ENCODE assay signal across 20 cellular contexts in genomic region chr9:6714176-6714575, GRCh38.
"Had no signal": no experiment of that assay in that cellular context is flagged by ENCODE, and none has a peak within 500 bp of the region (broad histone marks: within the 10 kb centered on the region; RNA-seq: fewer than 3 reads in every experiment).

No MANE protein-coding gene starts in this region.

- H3K4me2 ChIP-seq: hepatocyte had no signal

- H3K36me3 ChIP-seq: left ventricle myocardium inferior, neutrophil, ovary, right atrium auricular region had no signal

- H2AFZ ChIP-seq: hepatocyte had no signal

- H3K79me2 ChIP-seq: hepatocyte had no signal

- ATAC-seq: activated naive CD4-positive, alpha-beta T cell treated with anti-CD3 and anti-CD28 coated beads, Interleukin-2, amount 50 U/mL, for 72 hours; foreskin keratinocyte; psoas muscle; stimulated activated naive CD8-positive, alpha-beta T cell treated with anti-CD3 and anti-CD28 coated beads, Interleukin-15, Interleukin-2, amounts not matched to agents 100 U/mL and 50 U/mL, for 24 hours; WTC11 had no signal

- DNase-seq: activated CD4-positive, alpha-beta T cell treated with anti-CD3 and anti-CD28 coated beads, Interleukin-2, amount 50 U/mL, for 48 hours; aorta; caudate nucleus; dermis blood vessel endothelial cell; effector CD8-positive, alpha-beta T cell; foreskin keratinocyte; immature natural killer cell; left ventricle myocardium inferior; mesenchymal stem cell; ovary; psoas muscle; stimulated activated CD4-positive, alpha-beta T cell treated with anti-CD3 and anti-CD28 coated beads, Interleukin-12 subunit alpha, Interleukin-12 subunit beta, amount 100 ng/mL, for 4 hours; stimulated activated CD4-positive, alpha-beta T cell treated with anti-CD3 and anti-CD28 coated beads, Interleukin-4, amount 100 ng/mL, for 4 hours; stimulated activated naive CD8-positive, alpha-beta T cell treated with anti-CD3 and anti-CD28 coated beads, Interleukin-15, Interleukin-2, amounts not matched to agents 100 U/mL and 50 U/mL, for 24 hours; T1000 had no signal

- H3K9me3 ChIP-seq: neutrophil, ovary, psoas muscle, right atrium auricular region had no signal

- H3K4me1 ChIP-seq: foreskin keratinocyte, psoas muscle, right atrium auricular region had no signal

- H3K27me3 ChIP-seq: foreskin keratinocyte, hepatocyte, ovary, right atrium auricular region had no signal

- H3K4me3 ChIP-seq: hepatocyte, left ventricle myocardium inferior, ovary, psoas muscle, right atrium auricular region had no signal

- H3K27ac ChIP-seq: foreskin keratinocyte, hepatocyte, left ventricle myocardium inferior, neutrophil, ovary, psoas muscle, right atrium auricular region had no signal
